25 cellular contexts compared by ENCODE assay signal in the genomic region with DNA sequence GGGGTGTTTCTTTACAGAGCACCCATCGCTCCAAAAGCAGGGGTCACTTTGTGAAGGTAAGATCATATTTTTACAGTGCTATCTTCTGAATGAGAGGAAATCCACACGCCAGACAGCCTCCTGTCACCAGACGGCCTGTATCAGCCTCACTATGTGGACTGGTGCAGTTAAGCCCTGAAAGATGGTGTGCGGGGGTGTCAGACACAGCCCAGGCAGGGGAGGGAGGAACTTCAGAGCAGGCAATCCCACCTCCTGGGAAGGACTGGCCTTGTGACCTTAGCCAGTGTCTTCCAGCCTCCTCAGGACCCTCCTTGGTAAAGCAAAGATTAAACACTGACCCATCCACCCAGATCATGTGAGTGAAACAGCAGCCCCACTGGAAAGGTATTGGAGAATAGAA.
DNase-seq lines count a peak whose midpoint lies in the region; ATAC-seq and TF ChIP-seq lines count a peak whose summit lies in the region.
"Had no signal": no experiment of that assay in that cellular context is flagged by ENCODE, and none has a peak within 500 bp of the region (broad histone marks: within the 10 kb centered on the region; RNA-seq: fewer than 3 reads in every experiment).

No MANE protein-coding gene starts in this region.

- H2BK120ac ChIP-seq in IMR-90 (ENCODE audit: low read depth, low read length) = peak overlapping the region; percentile 99

- CTCF ChIA-PET in IMR-90 (lab: Yijun Ruan, JAX) = no interaction called here

- H3K4me1 Mint-ChIP-seq in chondrocyte (ENCODE audit: low read depth) = peaks cover 51% of the 10 kb centered on the region
- peaks cover 2% of the 10 kb centered on the region for H3K4me1 Mint-ChIP-seq in activated naive CD8-positive, alpha-beta T cell treated with anti-CD3 and anti-CD28 coated beads, Interleukin-2, amount 50 U/mL, for 24 hours
- H3K4me1 Mint-ChIP-seq: CD14-positive monocyte, IgD-negative memory B cell, nephron progenitor cell, T-helper 17 cell had no signal

- TF ChIP-seq CTCF in IMR-90 (conservative IDR thresholded peaks at IDR 0.05; ENCODE audit: low read depth, low read length) (no peak), chondrocyte (IDR thresholded peaks at IDR 0.05) (no peak), uterus (IDR thresholded peaks at IDR 0.05) (no peak)

- in situ Hi-C loops in IMR-90 (cut with MboI; ENCODE audit: low sequenced_read_pairs) = no loop called here

- H3K27me3 ChIP-seq in IMR-90 (ENCODE audit: control insufficient read depth, insufficient read depth, low read length) (no peaks in the 10 kb centered on the region), uterus (no peaks in the 10 kb centered on the region), right cardiac atrium (ENCODE audit: control insufficient read depth, insufficient read depth) (no peaks in the 10 kb centered on the region)
- H3K27me3 ChIP-seq: pancreas, right atrium auricular region had no signal

- H3K18ac ChIP-seq in IMR-90 (ENCODE audit: low read depth, low read length) = peak overlapping the region; percentile 95

- peak overlapping the region; percentile 99 for H3K23ac ChIP-seq in IMR-90 (ENCODE audit: low read depth, low read length)

- no peak overlapping the region for H3K4me2 ChIP-seq in IMR-90 (ENCODE audit: low read depth, low read length)

- 58% methylated on average over 2 of the region's 4 CpGs; no CpG with 5 or more reads in 1 of the 2 experiments for WGBS in IMR-90 (ENCODE audit: extremely low coverage in 2 of 2, insufficient read length in 1 of 2), 2 experiments
- 81 to 83% methylated on average over 3 to 4 of the region's 4 CpGs for WGBS in mesodermal cell (ENCODE audit: insufficient coverage in 2 of 2), 2 experiments
- 74% methylated on average over 4 of the region's 4 CpGs for WGBS in right cardiac atrium

- no peaks in the 10 kb centered on the region for H3K79me1 ChIP-seq in IMR-90 (ENCODE audit: low read depth in 1 of 2, low read length in 2 of 2)

- 0 out of 2 replicates have a peak, but pooled peaks cover 4% of the 10 kb centered on the region for H4K20me1 ChIP-seq in IMR-90 (ENCODE audit: insufficient read depth, low read length)

- H2BK15ac ChIP-seq in IMR-90 (ENCODE audit: low read depth, low read length) = peak overlapping the region; percentile 95; the same call in 2 of the 3 replicates

- H2AK9ac ChIP-seq in IMR-90 (replicated peaks; ENCODE audit: low read depth, low read length, poor library complexity) = peak overlapping the region; percentile 78

- H3K9me3 Mint-ChIP-seq in chondrocyte (ENCODE audit: low read depth) = peaks cover 26% of the 10 kb centered on the region
- peaks cover 27% of the 10 kb centered on the region for H3K9me3 Mint-ChIP-seq in activated naive CD8-positive, alpha-beta T cell treated with anti-CD3 and anti-CD28 coated beads, Interleukin-2, amount 50 U/mL, for 24 hours

- H3K4me3 ChIP-seq in IMR-90 (ENCODE audit: insufficient read depth, low read depth, low read length) = no peak overlapping the region
- no peak overlapping the region for H3K4me3 ChIP-seq in mesodermal cell (ENCODE audit: extremely low read depth, insufficient read depth, low read length, poor library complexity, severe bottlenecking)
- no peak overlapping the region for H3K4me3 ChIP-seq in uterus
- no peak overlapping the region for H3K4me3 ChIP-seq in right cardiac atrium (ENCODE audit: low read length)
- H3K4me3 ChIP-seq: GM12878, mucosa of descending colon, pancreas, right atrium auricular region had no signal

- POLR2A ChIA-PET in IMR-90 (lab: Charles Lee; ENCODE audit: unreplicated experiment) = no interaction called here

- H4K91ac ChIP-seq in IMR-90 (ENCODE audit: insufficient read depth, low read depth, low read length) = peak overlapping the region; percentile 99

- peak overlapping the region; percentile 100 for H2BK20ac ChIP-seq in IMR-90 (ENCODE audit: low read depth, low read length)

- H3K4ac ChIP-seq in IMR-90 (ENCODE audit: low read depth, low read length) = peak overlapping the region; percentile 98

- H3K9me1 ChIP-seq in IMR-90 (ENCODE audit: insufficient read depth, low read length) = peaks cover 18% of the 10 kb centered on the region; the same call in 1 of the 2 replicates

- no peak overlapping the region for H3K4me3 Mint-ChIP-seq in chondrocyte (ENCODE audit: unreplicated experiment)
- no peak overlapping the region for H3K4me3 Mint-ChIP-seq in activated naive CD8-positive, alpha-beta T cell treated with anti-CD3 and anti-CD28 coated beads, Interleukin-2, amount 50 U/mL, for 24 hours
- H3K4me3 Mint-ChIP-seq: CD14-positive monocyte; dendritic cell treated with granulocyte-macrophage colony-stimulating factor and Interleukin-4, amounts not matched to agents 40 ng/mL and 50 ng/mL, for 4 days; endodermal cell; IgD-negative memory B cell; nephron progenitor cell; T-helper 17 cell had no signal

- no peak overlapping the region for H3K9ac ChIP-seq in IMR-90 (ENCODE audit: low read depth, low read length)

- ATAC-seq in IMR-90 (ENCODE audit: low read depth) (no peak), right cardiac atrium (no peak)
- ATAC-seq in activated naive CD8-positive, alpha-beta T cell treated with anti-CD3 and anti-CD28 coated beads, Interleukin-2, amount 50 U/mL, for 24 hours = no peak
- ATAC-seq: activated naive CD4-positive, alpha-beta T cell treated with anti-CD3 and anti-CD28 coated beads, Interleukin-2, amount 50 U/mL, for 72 hours; left ventricle myocardium superior; T-helper 17 cell had no signal

- H3K36me3 Mint-ChIP-seq in chondrocyte (ENCODE audit: low read depth) = peaks cover 8% of the 10 kb centered on the region
- no peaks in the 10 kb centered on the region for H3K36me3 Mint-ChIP-seq in activated naive CD8-positive, alpha-beta T cell treated with anti-CD3 and anti-CD28 coated beads, Interleukin-2, amount 50 U/mL, for 24 hours (ENCODE audit: low read depth)
- H3K36me3 Mint-ChIP-seq: CD14-positive monocyte had no signal

- H3K36me3 ChIP-seq in IMR-90 (ENCODE audit: control insufficient read depth, insufficient read depth, low read length) (no peaks in the 10 kb centered on the region), mesodermal cell (ENCODE audit: control insufficient read depth, insufficient read depth, low read length) (no peaks in the 10 kb centered on the region), uterus (no peaks in the 10 kb centered on the region)
- H3K36me3 ChIP-seq: pancreas, right atrium auricular region had no signal

- H3K56ac ChIP-seq in IMR-90 (ENCODE audit: extremely low read depth, insufficient read depth, low read length) = peak overlapping the region; percentile 91

- intact Hi-C loops in IMR-90 (cut with micrococcal nuclease) = no loop called here
- intact Hi-C loops in uterus (cut with DNase I; ENCODE audit: low total_unique reads) = no loop called here
- intact Hi-C loops in right cardiac atrium (cut with DNase I) = no loop called here

- no peak for TF ChIP-seq POLR2A in IMR-90 (IDR thresholded peaks at IDR 0.05; ENCODE audit: low read depth, low read length)
- TF ChIP-seq POLR2A in uterus (IDR thresholded peaks at IDR 0.05) = no peak

- TF ChIP-seq RAD21 in IMR-90 (IDR thresholded peaks at IDR 0.05; ENCODE audit: low read length) = no peak

- peaks cover 6% of the 10 kb centered on the region; the same call in 1 of the 2 replicates for H3K9me3 ChIP-seq in IMR-90 (ENCODE audit: control insufficient read depth, insufficient read depth, low read length)
- H3K9me3 ChIP-seq in mesodermal cell (ENCODE audit: control insufficient read depth, low read length) = peaks cover 11% of the 10 kb centered on the region
- no peaks in the 10 kb centered on the region for H3K9me3 ChIP-seq in uterus
- no peaks in the 10 kb centered on the region for H3K9me3 ChIP-seq in right cardiac atrium (ENCODE audit: control insufficient read depth, low read length)
- H3K9me3 ChIP-seq: pancreas had no signal

- H4K8ac ChIP-seq in IMR-90 (ENCODE audit: low read depth in 2 of 2, low read length in 2 of 2) = peak overlapping the region; percentile 82 to 96

- H3K27ac ChIP-seq in IMR-90 (ENCODE audit: insufficient read depth, low read length) (peak overlapping the region; percentile 74), mesodermal cell (ENCODE audit: low read depth, low read length, severe bottlenecking) (peak overlapping the region; percentile 78), uterus (peak overlapping the region; percentile 64 to 88), right cardiac atrium (ENCODE audit: low read length) (no peak overlapping the region)
- H3K27ac ChIP-seq: pancreas, right atrium auricular region had no signal

- DNase-seq in IMR-90 (no peak), chondrocyte (ENCODE audit: low spot score) (no peak), uterus (peak; percentile 62 to 76), EL (no peak), right cardiac atrium (no peak)
- no peak for DNase-seq in activated naive CD8-positive, alpha-beta T cell treated with anti-CD3 and anti-CD28 coated beads, Interleukin-2, amount 50 U/mL, for 24 hours
- DNase-seq: activated T-cell treated with anti-CD3 and anti-CD28 coated beads for 4 hours; central memory CD4-positive, alpha-beta T cell; endodermal cell; GOT3; left ventricle myocardium superior; mucosa of descending colon; NCI-H2029; NCI-H526 treated with DMSO at 0.1 percent for 48 hours; nephron progenitor cell; pancreas; stimulated activated CD4-positive, alpha-beta T cell treated with anti-CD3 and anti-CD28 coated beads, Interleukin-2, amount 100 ng/mL, for 48 hours; T-helper 17 cell had no signal

- H2AK5ac ChIP-seq in IMR-90 (ENCODE audit: low read depth, low read length) = peak overlapping the region; percentile 96

- peak overlapping the region; percentile 79 for H2AFZ ChIP-seq in IMR-90 (replicated peaks; ENCODE audit: low read length, poor library complexity)

- no TSS peak for BruUV-seq in IMR-90 (replicated peaks; lab: Mats Ljungman, UMichigan)

- H3K14ac ChIP-seq in IMR-90 (replicated peaks; ENCODE audit: low read depth, low read length) = peak overlapping the region; percentile 95

- dilution Hi-C loops in IMR-90 (cut with HindIII; ENCODE audit: low sequenced_read_pairs, unreplicated experiment) = no loop called here

- peaks cover 21% of the 10 kb centered on the region for H3K4me1 ChIP-seq in IMR-90 (ENCODE audit: control insufficient read depth, insufficient read depth, low read length)
- H3K4me1 ChIP-seq in mesodermal cell (ENCODE audit: control insufficient read depth, insufficient read depth, low read length, poor library complexity, severe bottlenecking) = peaks cover 31% of the 10 kb centered on the region
- peaks cover 0 to 21% of the 10 kb centered on the region in 2 donors for H3K4me1 ChIP-seq in uterus
- H3K4me1 ChIP-seq in right cardiac atrium (ENCODE audit: control insufficient read depth, insufficient read depth, low read length) = no peaks in the 10 kb centered on the region
- H3K4me1 ChIP-seq: right atrium auricular region had no signal

- H4K5ac ChIP-seq in IMR-90 (ENCODE audit: low read depth, low read length) = peak overlapping the region; percentile 97

- H3K27me3 Mint-ChIP-seq in chondrocyte (ENCODE audit: low read depth) = no peaks in the 10 kb centered on the region
- H3K27me3 Mint-ChIP-seq in activated naive CD8-positive, alpha-beta T cell treated with anti-CD3 and anti-CD28 coated beads, Interleukin-2, amount 50 U/mL, for 24 hours = no peaks in the 10 kb centered on the region
- H3K27me3 Mint-ChIP-seq: dendritic cell treated with granulocyte-macrophage colony-stimulating factor and Interleukin-4, amounts not matched to agents 40 ng/mL and 50 ng/mL, for 4 days; IgD-negative memory B cell; T-helper 17 cell had no signal

- H3K27ac Mint-ChIP-seq in chondrocyte (ENCODE audit: unreplicated experiment) = peak overlapping the region; percentile 87
- H3K27ac Mint-ChIP-seq in activated naive CD8-positive, alpha-beta T cell treated with anti-CD3 and anti-CD28 coated beads, Interleukin-2, amount 50 U/mL, for 24 hours = no peak overlapping the region
- H3K27ac Mint-ChIP-seq: activated naive CD4-positive, alpha-beta T cell treated with anti-CD3 and anti-CD28 coated beads, Interleukin-2, amount 50 U/mL, for 72 hours; CD14-positive monocyte; dendritic cell treated with granulocyte-macrophage colony-stimulating factor and Interleukin-4, amounts not matched to agents 40 ng/mL and 50 ng/mL, for 4 days; endodermal cell; IgD-negative memory B cell; nephron progenitor cell; T-helper 17 cell had no signal

- peak overlapping the region; percentile 100 for H2BK5ac ChIP-seq in IMR-90 (ENCODE audit: low read depth, low read length, poor library complexity, severe bottlenecking)

Comparison
In these comparisons a context has a peak if more than half of its experiments do, and no peak if none do; other contexts are left out.
1. DNase-seq: peak in uterus (2 of 2); none in IMR-90 (single experiment), chondrocyte (single experiment), EL (single experiment), right cardiac atrium (0 of 3) and activated naive CD8-positive, alpha-beta T cell treated with anti-CD3 and anti-CD28 coated beads, Interleukin-2, amount 50 U/mL, for 24 hours (single experiment).